Comparison of ENCODE assay signal across 22 cellular contexts in the genomic region with DNA sequence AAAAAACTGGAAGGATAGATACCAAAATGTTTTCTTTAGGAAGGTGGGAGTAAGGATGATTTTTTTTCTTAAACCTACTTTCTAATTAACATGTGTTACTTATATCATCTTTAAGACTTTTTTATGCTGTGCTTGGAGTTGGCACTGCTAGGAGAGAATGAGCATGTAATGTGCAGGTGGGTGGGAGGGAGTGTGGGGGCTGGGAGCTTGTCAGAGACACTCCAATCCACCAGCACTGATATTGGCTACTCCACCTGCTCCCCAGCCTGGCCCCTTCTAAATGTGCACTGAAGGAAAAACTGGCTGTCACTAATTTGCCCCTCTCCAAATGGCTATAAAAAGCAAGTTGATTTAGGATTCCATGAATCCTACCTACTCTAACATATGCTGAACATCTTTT.
"Had no signal": no experiment of that assay in that cellular context is flagged by ENCODE, and none has a peak within 500 bp of the region (broad histone marks: within the 10 kb centered on the region; RNA-seq: fewer than 3 reads in every experiment).

No MANE protein-coding gene starts in this region.

- H3K27ac ChIP-seq: brain microvascular endothelial cell, coronary artery, WERI-Rb-1 had no signal

- ATAC-seq: activated CD4-positive, CD25-positive, alpha-beta regulatory T cell treated with anti-CD3 and anti-CD28 coated beads, Interleukin-2, amount 50 U/mL, for 24 hours; activated CD8-positive, alpha-beta T cell treated with anti-CD3 and anti-CD28 coated beads for 36 hours; activated naive CD8-positive, alpha-beta T cell treated with anti-CD3 and anti-CD28 coated beads, Interleukin-2, amount 50 U/mL, for 24 hours; activated T-cell treated with anti-CD3 and anti-CD28 coated beads, Interleukin-2, amount 50 U/mL, for 4 hours; esophagus mucosa; T-helper 17 cell had no signal

- H3K27me3 ChIP-seq: brain microvascular endothelial cell, dorsolateral prefrontal cortex had no signal

- DNase-seq: activated B cell treated with CpG ODN at 0.5 μM for 24 hours; activated CD4-positive, alpha-beta T cell treated with anti-CD3 and anti-CD28 coated beads for 48 hours; activated CD4-positive, alpha-beta T cell treated with anti-CD3 and anti-CD28 coated beads, Interleukin-2, amount 50 U/mL, for 1 hour; activated CD4-positive, alpha-beta T cell treated with anti-CD3 and anti-CD28 coated beads, Interleukin-2, amount 50 U/mL, for 48 hours; activated CD8-positive, alpha-beta memory T cell treated with anti-CD3 and anti-CD28 coated beads for 24 hours; activated CD8-positive, alpha-beta T cell treated with anti-CD3 and anti-CD28 coated beads for 36 hours; activated effector memory CD4-positive, alpha-beta T cell treated with anti-CD3 and anti-CD28 coated beads, Interleukin-2, amount 50 U/mL, for 16 hours; activated naive CD4-positive, alpha-beta T cell treated with anti-CD3 and anti-CD28 coated beads for 36 hours; activated naive CD8-positive, alpha-beta T cell treated with anti-CD3 and anti-CD28 coated beads for 36 hours; activated naive CD8-positive, alpha-beta T cell treated with anti-CD3 and anti-CD28 coated beads, Interleukin-2, amount 50 U/mL, for 24 hours; activated T-cell treated with anti-CD3 and anti-CD28 coated beads, Interleukin-2, amount 50 U/mL, for 4 hours; brain microvascular endothelial cell; effector memory CD4-positive, alpha-beta T cell; endodermal cell; foreskin fibroblast; T-helper 17 cell; T1000; WERI-Rb-1 had no signal

- H3K4me3 ChIP-seq: coronary artery, dorsolateral prefrontal cortex had no signal

- H3K36me3 ChIP-seq: brain microvascular endothelial cell, WERI-Rb-1 had no signal
